In genomic region chr17:67624886-67625656, GRCh38 we compare ENCODE assay signal across 13 cellular contexts.
A peak's percentile ranks its signal among the peaks of the same experiment; 100 is the strongest.
DNase-seq lines count a peak whose midpoint lies in the region; ATAC-seq and TF ChIP-seq lines count a peak whose summit lies in the region.
"Had no signal": no experiment of that assay in that cellular context is flagged by ENCODE, and none has a peak within 500 bp of the region (broad histone marks: within the 10 kb centered on the region; RNA-seq: fewer than 3 reads in every experiment).

No MANE protein-coding gene starts in this region.

- H3K4me1 Mint-ChIP-seq in progenitor cell of endocrine pancreas (ENCODE audit: low read depth): peaks cover 9% of the 10 kb centered on the region

- H3K27ac ChIP-seq in SJCRH30: no peak overlapping the region
- H3K27ac ChIP-seq in WERI-Rb-1: no peak overlapping the region
- H3K27ac ChIP-seq: brain microvascular endothelial cell, neutrophil had no signal

- ATAC-seq in HG03520 (IDR thresholded peaks at IDR 0.05; ENCODE audit: unreplicated experiment): no peak

- H3K36me3 ChIP-seq in SJCRH30: 0 out of 2 replicates have a peak, but pooled peaks cover 2% of the 10 kb centered on the region
- H3K36me3 ChIP-seq in WERI-Rb-1: no peaks in the 10 kb centered on the region
- H3K36me3 ChIP-seq: brain microvascular endothelial cell, neutrophil had no signal

- H3K4me3 Mint-ChIP-seq in progenitor cell of endocrine pancreas (ENCODE audit: low read depth): no peak overlapping the region

- TF ChIP-seq CTCF in progenitor cell of endocrine pancreas (IDR thresholded peaks at IDR 0.05; ENCODE audit: unreplicated experiment): no peak
- no peak for TF ChIP-seq CTCF in WERI-Rb-1 (IDR thresholded peaks at IDR 0.05; ENCODE audit: low read depth, low read length)

- H3K9me3 ChIP-seq in SJCRH30 (replicated peaks) (no peaks in the 10 kb centered on the region), WERI-Rb-1 (ENCODE audit: severe bottlenecking) (peaks cover 4% of the 10 kb centered on the region)
- H3K9me3 ChIP-seq: neutrophil had no signal

- peaks cover 3% of the 10 kb centered on the region for H3K36me3 Mint-ChIP-seq in progenitor cell of endocrine pancreas (ENCODE audit: insufficient read depth)

- no peaks in the 10 kb centered on the region for H3K27me3 Mint-ChIP-seq in progenitor cell of endocrine pancreas

- no peaks in the 10 kb centered on the region for H3K9me3 Mint-ChIP-seq in progenitor cell of endocrine pancreas (ENCODE audit: low read depth)

- peak overlapping the region; percentile 73 for H3K27ac Mint-ChIP-seq in progenitor cell of endocrine pancreas

- peak; percentile 16 for DNase-seq in NCI-H2227 (lab: John Stamatoyannopoulos, UW; ENCODE audit: unreplicated experiment)
- no peak for DNase-seq in NCI-H2227 treated with DMSO at 0.1 percent for 48 hours (lab: John Stamatoyannopoulos, UW)
- DNase-seq in NCI-H2029 (lab: John Stamatoyannopoulos, UW): peak; percentile 54
- DNase-seq in SJCRH30: peak; percentile 40 to 61
- no peak for DNase-seq in progenitor cell of endocrine pancreas (ENCODE audit: low spot score, unreplicated experiment)
- no peak for DNase-seq in WERI-Rb-1
- no peak for DNase-seq in ecto neural progenitor cell (ENCODE audit: low spot score)
- DNase-seq: brain microvascular endothelial cell; effector CD4-positive, alpha-beta T cell; mammary epithelial cell; small intestine had no signal

- no peaks in the 10 kb centered on the region for H3K27me3 ChIP-seq in SJCRH30
- no peaks in the 10 kb centered on the region for H3K27me3 ChIP-seq in WERI-Rb-1 (ENCODE audit: insufficient read depth, low read depth, severe bottlenecking)
- H3K27me3 ChIP-seq: brain microvascular endothelial cell, neutrophil had no signal

- H3K4me3 ChIP-seq in SJCRH30 (no peak overlapping the region), WERI-Rb-1 (ENCODE audit: low read depth, low read length) (no peak overlapping the region)

- peaks cover 11% of the 10 kb centered on the region for H3K4me1 ChIP-seq in SJCRH30

Comparison
In these comparisons a context has a peak if more than half of its experiments do, and no peak if none do; other contexts are left out.
1. DNase-seq: peak in NCI-H2227 (single experiment), NCI-H2029 (single experiment) and SJCRH30 (2 of 2); none in NCI-H2227 treated with DMSO at 0.1 percent for 48 hours (single experiment), progenitor cell of endocrine pancreas (single experiment), WERI-Rb-1 (single experiment) and ecto neural progenitor cell (single experiment).